In the genomic region with DNA sequence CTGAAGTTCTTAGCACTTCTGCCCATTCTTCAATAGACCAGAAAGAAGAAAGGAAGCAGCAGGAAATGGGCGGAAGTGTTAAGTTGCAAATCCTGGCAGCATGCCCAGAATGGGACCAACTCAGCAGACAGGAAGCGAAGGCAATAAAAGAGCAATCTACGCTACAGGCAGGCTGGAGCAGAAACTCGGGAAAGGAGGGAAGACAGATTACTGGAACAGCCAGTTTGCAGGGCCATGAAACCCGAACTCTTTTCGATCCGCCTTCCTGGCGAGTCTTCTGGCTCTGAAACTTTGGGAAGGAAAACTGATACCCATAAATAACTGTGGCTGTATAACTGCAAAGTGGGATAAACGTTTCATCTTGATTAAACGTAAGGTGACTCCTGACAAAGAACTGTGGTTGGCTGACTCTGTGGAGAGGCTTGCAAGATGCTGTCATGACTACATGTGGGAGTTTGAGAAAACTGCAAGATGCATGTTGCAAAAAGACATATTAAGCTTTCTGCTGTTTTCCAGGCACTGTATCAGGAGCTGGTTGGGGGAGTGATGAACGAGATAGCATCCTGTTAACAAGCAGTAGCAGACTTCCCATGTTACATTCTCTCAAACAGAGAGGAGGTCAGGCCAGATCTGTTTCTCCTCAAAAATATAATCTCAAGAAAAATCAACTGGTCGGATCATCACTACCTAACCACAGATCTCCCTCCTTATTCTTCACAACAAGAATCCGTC, we compare ENCODE assay signal across 8 cellular contexts.
A peak's percentile ranks its signal among the peaks of the same experiment; 100 is the strongest.
DNase-seq lines count a peak whose midpoint lies in the region; ATAC-seq, FAIRE-seq and TF ChIP-seq lines count a peak whose summit lies in the region.

No MANE protein-coding gene starts in this region.

- POLR2A ChIA-PET in HepG2 (lab: Yijun Ruan, JAX), result no interaction called here

- H2BK5ac ChIP-seq in trophoblast cell (ENCODE audit: low read depth, low read length, poor library complexity), result no peak overlapping the region

- H3K9ac ChIP-seq in mammary epithelial cell (ENCODE audit: insufficient read depth, low read length) (no peak overlapping the region), HepG2 (ENCODE audit: insufficient read depth, low read depth, low read length) (no peak overlapping the region), trophoblast cell (ENCODE audit: low read length) (no peak overlapping the region)

- H2BK120ac ChIP-seq in trophoblast cell (ENCODE audit: insufficient read depth, low read length, poor library complexity), result no peak overlapping the region

- no peak for FAIRE-seq in HepG2 (lab: Jason Lieb, UNC)

- no peak overlapping the region for H3K14ac ChIP-seq in trophoblast cell (ENCODE audit: low read length)

- H3K4me2 ChIP-seq in mammary epithelial cell (ENCODE audit: insufficient read depth, low read depth, low read length), result peak overlapping the region; percentile 48
- no peak overlapping the region for H3K4me2 ChIP-seq in HepG2 (ENCODE audit: low read depth, low read length)
- H3K4me2 ChIP-seq in trophoblast cell (ENCODE audit: low read length), result no peak overlapping the region

- DNase-seq in DMS53 treated with DMSO at 0.1 percent for 48 hours (lab: John Stamatoyannopoulos, UW; ENCODE audit: unreplicated experiment), result peak; percentile 78
- DNase-seq in NCI-H1092 treated with DMSO at 0.1 percent for 48 hours (lab: John Stamatoyannopoulos, UW), result peak; percentile 79
- peak in 4 of 5 experiments; percentile 22 to 55 (median 44) for DNase-seq in T-helper 2 cell
- DNase-seq in mammary epithelial cell, result peak; percentile 83
- DNase-seq in HepG2 (ENCODE audit: low spot score), result peak; percentile 9
- peak; percentile 34 for DNase-seq in stimulated activated CD8-positive, alpha-beta memory T cell treated with anti-CD3 and anti-CD28 coated beads, Interleukin-12 subunit alpha, Interleukin-12 subunit beta, amount 100 ng/mL, for 4 hours (ENCODE audit: low read depth)
- DNase-seq in trophoblast cell, result no peak
- DNase-seq in GM10266 (ENCODE audit: extremely low spot score), result no peak

- no peak overlapping the region for H3K18ac ChIP-seq in trophoblast cell (ENCODE audit: low read length)

- no peak overlapping the region for H4K12ac ChIP-seq in trophoblast cell (ENCODE audit: low read depth, low read length)

- H3K4me1 ChIP-seq in mammary epithelial cell (ENCODE audit: insufficient read depth, low read length) (peaks cover 18% of the 10 kb centered on the region), HepG2 (ENCODE audit: insufficient read depth, low read length) (no peaks in the 10 kb centered on the region), trophoblast cell (ENCODE audit: control insufficient read depth in 1 of 2, insufficient read depth in 2 of 2, low read length in 2 of 2) (peaks cover 0 to 2% of the 10 kb centered on the region in 2 experiments)

- no peak overlapping the region for H2BK12ac ChIP-seq in trophoblast cell (ENCODE audit: low read length)

- dilution Hi-C loops in mammary epithelial cell (cut with HindIII; ENCODE audit: low sequenced_read_pairs), result loop anchor here (5.0 kb wide), 1 partner anchor 114 kb away; no protein-coding TSS in a partner anchor

- H3K27ac ChIP-seq in mammary epithelial cell (ENCODE audit: insufficient read depth, low read depth, low read length) (peak overlapping the region; percentile 32), HepG2 (ENCODE audit: extremely low read length, insufficient read depth, low read length) (no peak overlapping the region), trophoblast cell (ENCODE audit: low read depth, low read length) (no peak overlapping the region)

- H3K9me3 ChIP-seq in mammary epithelial cell (replicated peaks; ENCODE audit: insufficient read depth, low read length) (no peaks in the 10 kb centered on the region), HepG2 (ENCODE audit: low read length) (no peaks in the 10 kb centered on the region), trophoblast cell (ENCODE audit: insufficient read depth, low read depth, low read length) (no peaks in the 10 kb centered on the region)

- no peak overlapping the region for H3K23ac ChIP-seq in trophoblast cell (ENCODE audit: low read length)

- H3K4me3 ChIP-seq in mammary epithelial cell (replicated peaks in 1 of 3; ENCODE audit: insufficient read depth in 1 of 3, low read depth in 2 of 3, low read length in 3 of 3) (no peak overlapping the region), HepG2 (replicated peaks in 1 of 3; ENCODE audit: insufficient read depth in 1 of 3, low read depth in 2 of 3, low read length in 3 of 3) (no peak overlapping the region), trophoblast cell (ENCODE audit: low read depth, low read length) (no peak overlapping the region)

- no peak overlapping the region for H4K91ac ChIP-seq in trophoblast cell (ENCODE audit: low read depth, low read length)

- CTCF ChIA-PET in mammary epithelial cell (lab: Charles Lee; ENCODE audit: low non-redundant PET), result no interaction called here
- CTCF ChIA-PET in HepG2 (lab: Yijun Ruan, JAX; ENCODE audit: low intra/inter-chr PET ratio, low total read pairs), result no interaction called here

- TF ChIP-seq CTCF in mammary epithelial cell (conservative IDR thresholded peaks at IDR 0.05 in 1 of 2, IDR thresholded peaks at IDR 0.05 in 1 of 2; ENCODE audit: extremely low read depth in 1 of 2, insufficient read depth in 1 of 2, low read depth in 1 of 2, low read length in 2 of 2) (no peak), HepG2 (CRISPR knock-in tag; IDR thresholded peaks at IDR 0.05) (no peak), GM10266 (IDR thresholded peaks at IDR 0.05; ENCODE audit: control insufficient read depth, insufficient read depth, low read depth, missing control alignments) (no peak)

- intact Hi-C loops in mammary epithelial cell (cut with micrococcal nuclease) (no loop called here), HepG2 (cut with micrococcal nuclease; ENCODE audit: unreplicated experiment) (no loop called here)

- no peak for ATAC-seq in HepG2

- H3K4ac ChIP-seq in trophoblast cell (ENCODE audit: low read depth, low read length), result no peak overlapping the region

- H3K79me2 ChIP-seq in mammary epithelial cell (ENCODE audit: insufficient read depth, low read length), result no peaks in the 10 kb centered on the region
- no peaks in the 10 kb centered on the region for H3K79me2 ChIP-seq in HepG2 (ENCODE audit: insufficient read depth, low read length)
- no peaks in the 10 kb centered on the region for H3K79me2 ChIP-seq in trophoblast cell (ENCODE audit: control insufficient read depth, insufficient read depth, low read length, poor library complexity)

- WGBS in mammary epithelial cell (ENCODE audit: low coverage, missing lambda C conversion rate), result 29% methylated on average over 11 of the region's 13 CpGs
- WGBS in HepG2 (ENCODE audit: low lambda C conversion rate), result 26% methylated on average over 13 of the region's 13 CpGs
- no CpG with 5 or more reads among the region's 13 CpGs for WGBS in trophoblast cell (ENCODE audit: extremely low coverage, insufficient coverage, insufficient read length)

- in situ Hi-C loops in mammary epithelial cell (cut with MboI; ENCODE audit: low sequenced_read_pairs in 2 of 2), result loop anchor here in 1 of 2 donors (25.0 kb wide), 2 partner anchors 289 to 464 kb away; no protein-coding TSS in a partner anchor
- in situ Hi-C loops in HepG2 (cut with HindIII; ENCODE audit: extremely low pct_ligation_motif_present, low pct_unique_long_range_greater_than_20kb), result no loop called here

- H3K36me3 ChIP-seq in mammary epithelial cell (ENCODE audit: insufficient read depth, low read length) (no peaks in the 10 kb centered on the region), HepG2 (replicated peaks in 1 of 2; ENCODE audit: control insufficient read depth in 1 of 2, insufficient read depth in 2 of 2, low read length in 2 of 2) (no peaks in the 10 kb centered on the region), trophoblast cell (ENCODE audit: control insufficient read depth in 1 of 2, insufficient read depth in 2 of 2, low read length in 2 of 2) (no peaks in the 10 kb centered on the region)

- TF ChIP-seq EP300 in HepG2 (IDR thresholded peaks at IDR 0.05; ENCODE audit: low read depth in 2 of 2, low read length in 2 of 2), result no peak
- TF ChIP-seq EP300 in HepG2 (CRISPR knock-in tag; IDR thresholded peaks at IDR 0.05; ENCODE audit: borderline replicate concordance), result no peak

- no TSS peak for BruUV-seq in mammary epithelial cell (replicated peaks; lab: Mats Ljungman, UMichigan)
- no TSS peak for BruUV-seq in HepG2 (replicated peaks; lab: Mats Ljungman, UMichigan)

- H2AFZ ChIP-seq in mammary epithelial cell (ENCODE audit: low read depth, low read length) (peak overlapping the region; percentile 88), HepG2 (ENCODE audit: low read length) (no peak overlapping the region), trophoblast cell (ENCODE audit: insufficient read depth, low read length, poor library complexity) (no peak overlapping the region)

- no peak for TF ChIP-seq RAD21 in HepG2 (CRISPR knock-in tag; IDR thresholded peaks at IDR 0.05)

- no peaks in the 10 kb centered on the region for H3K27me3 ChIP-seq in mammary epithelial cell (ENCODE audit: insufficient read depth, low read length)
- no peaks in the 10 kb centered on the region for H3K27me3 ChIP-seq in HepG2 (ENCODE audit: control insufficient read depth in 1 of 2, insufficient read depth in 2 of 2, low read length in 2 of 2)
- no peaks in the 10 kb centered on the region for H3K27me3 ChIP-seq in trophoblast cell (ENCODE audit: insufficient read depth, low read length)

- no peak overlapping the region for H4K8ac ChIP-seq in trophoblast cell (ENCODE audit: low read depth, low read length)

- TF ChIP-seq POLR2A in HepG2 (IDR thresholded peaks at IDR 0.05; ENCODE audit: insufficient read depth in 1 of 2, low read depth in 2 of 2, low read length in 2 of 2), result no peak

- H2AK5ac ChIP-seq in trophoblast cell (ENCODE audit: low read length), result no peak overlapping the region

- H3K79me1 ChIP-seq in trophoblast cell (ENCODE audit: low read length), result no peaks in the 10 kb centered on the region

- H4K20me1 ChIP-seq in mammary epithelial cell (ENCODE audit: insufficient read depth, low read length) (no peaks in the 10 kb centered on the region), HepG2 (ENCODE audit: insufficient read depth, low read length) (no peaks in the 10 kb centered on the region)

TF ChIP-seq in HepG2, 621 proteins besides CTCF, POLR2A, EP300 and RAD21:
- TF ChIP-seq GABPA (IDR thresholded peaks at IDR 0.05; ENCODE audit: low read depth, low read length) (no peak), GABPA (CRISPR knock-in tag; IDR thresholded peaks at IDR 0.05; ENCODE audit: low read depth) (peak; percentile 64), GABPB1 (CRISPR knock-in tag; IDR thresholded peaks at IDR 0.05) (peak; percentile 14; the same call in 1 of the 2 replicates)
- TF ChIP-seq, protein P1, sequence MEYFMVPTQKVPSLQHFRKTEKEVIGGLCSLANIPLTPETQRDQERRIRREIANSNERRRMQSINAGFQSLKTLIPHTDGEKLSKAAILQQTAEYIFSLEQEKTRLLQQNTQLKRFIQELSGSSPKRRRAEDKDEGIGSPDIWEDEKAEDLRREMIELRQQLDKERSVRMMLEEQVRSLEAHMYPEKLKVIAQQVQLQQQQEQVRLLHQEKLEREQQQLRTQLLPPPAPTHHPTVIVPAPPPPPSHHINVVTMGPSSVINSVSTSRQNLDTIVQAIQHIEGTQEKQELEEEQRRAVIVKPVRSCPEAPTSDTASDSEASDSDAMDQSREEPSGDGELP (IDR thresholded peaks at IDR 0.05; ENCODE audit: borderline replicate concordance, low read depth), result no peak

Comparison
In these comparisons a context has a peak if more than half of its experiments do, and no peak if none do; other contexts are left out.
1. DNase-seq: peak in DMS53 treated with DMSO at 0.1 percent for 48 hours (single experiment), NCI-H1092 treated with DMSO at 0.1 percent for 48 hours (single experiment), T-helper 2 cell (4 of 5), mammary epithelial cell (single experiment), HepG2 (single experiment) and stimulated activated CD8-positive, alpha-beta memory T cell treated with anti-CD3 and anti-CD28 coated beads, Interleukin-12 subunit alpha, Interleukin-12 subunit beta, amount 100 ng/mL, for 4 hours (single experiment); none in trophoblast cell (0 of 2) and GM10266 (single experiment).